16 cellular contexts compared by ENCODE assay signal in genomic region chr20:6562111-6562510, GRCh38.
DNase-seq lines count a peak whose midpoint lies in the region; ATAC-seq and TF ChIP-seq lines count a peak whose summit lies in the region.
"Had no signal": no experiment of that assay in that cellular context is flagged by ENCODE, and none has a peak within 500 bp of the region (broad histone marks: within the 10 kb centered on the region; RNA-seq: fewer than 3 reads in every experiment).

No MANE protein-coding gene starts in this region.

- H3K4me3 ChIP-seq in PC-3 (ENCODE audit: low read length): no peak overlapping the region
- H3K4me3 ChIP-seq: cardiac muscle cell had no signal

- DNase-seq in AG08396 (ENCODE audit: low spot score) (peak; percentile 14), PC-3 (peak; percentile 70), dermis microvascular lymphatic vessel endothelial cell (ENCODE audit: low read depth in 2 of 2) (peak; percentile 31 to 93), lung microvascular endothelial cell (ENCODE audit: low read depth in 2 of 2) (peak; percentile 41 to 55), NCI-H1417 treated with DMSO at 0.1 percent for 48 hours (lab: John Stamatoyannopoulos, UW) (no peak), GF-D8 (lab: John Stamatoyannopoulos, UW) (no peak)
- DNase-seq in activated CD8-positive, alpha-beta T cell treated with anti-CD3 and anti-CD28 coated beads for 36 hours: no peak
- DNase-seq: activated gamma-delta T cell treated with Interleukin-2 at 50 U/mL for 16 hours, COR-L47, naive B cell, NCI-H2171, right cardiac atrium had no signal

- H3K79me2 ChIP-seq in PC-3 (ENCODE audit: low read length): no peaks in the 10 kb centered on the region

- no peak overlapping the region for H3K27ac Mint-ChIP-seq in activated CD8-positive, alpha-beta T cell treated with anti-CD3 and anti-CD28 coated beads for 36 hours
- H3K27ac Mint-ChIP-seq: naive B cell; stimulated activated effector memory CD8-positive, alpha-beta T cell treated with anti-CD3 and anti-CD28 coated beads, Interleukin-12 subunit alpha, Interleukin-12 subunit beta, amount 100 ng/mL, for 72 hours had no signal

- no TSS peak for BruUV-seq in PC-3 (replicated peaks; lab: Mats Ljungman, UMichigan)

- intact Hi-C loops in PC-3 (cut with micrococcal nuclease): no loop called here
- intact Hi-C loops in activated CD8-positive, alpha-beta T cell treated with anti-CD3 and anti-CD28 coated beads for 36 hours (cut with micrococcal nuclease): no loop called here

- no peaks in the 10 kb centered on the region for H3K27me3 Mint-ChIP-seq in activated CD8-positive, alpha-beta T cell treated with anti-CD3 and anti-CD28 coated beads for 36 hours
- H3K27me3 Mint-ChIP-seq: naive B cell had no signal

- no peaks in the 10 kb centered on the region for H3K27me3 ChIP-seq in PC-3 (ENCODE audit: low read length)
- H3K27me3 ChIP-seq: cardiac muscle cell had no signal

- H3K9me3 ChIP-seq in PC-3 (ENCODE audit: low read length): no peaks in the 10 kb centered on the region

- H4K20me1 ChIP-seq in PC-3 (ENCODE audit: low read length): no peaks in the 10 kb centered on the region

- no peak for TF ChIP-seq CTCF in PC-3 (conservative IDR thresholded peaks at IDR 0.05; ENCODE audit: low read depth, low read length)
- TF ChIP-seq CTCF in activated CD8-positive, alpha-beta T cell treated with anti-CD3 and anti-CD28 coated beads for 36 hours (IDR thresholded peaks at IDR 0.05): no peak

- peaks cover 1% of the 10 kb centered on the region for H3K9me3 Mint-ChIP-seq in activated CD8-positive, alpha-beta T cell treated with anti-CD3 and anti-CD28 coated beads for 36 hours
- H3K9me3 Mint-ChIP-seq: naive B cell had no signal

- 0 out of 2 replicates have a peak overlapping the region, but pooled peaks have one; percentile 31 for H2AFZ ChIP-seq in PC-3 (ENCODE audit: low read length)

- no peaks in the 10 kb centered on the region for H3K36me3 ChIP-seq in PC-3 (ENCODE audit: low read depth, low read length)
- H3K36me3 ChIP-seq: cardiac muscle cell had no signal

- no peaks in the 10 kb centered on the region for H3F3A ChIP-seq in PC-3 (ENCODE audit: low read length, unreplicated experiment)

- H3K4me1 ChIP-seq in PC-3 (ENCODE audit: insufficient read depth, low read length): peaks cover 30% of the 10 kb centered on the region

- H3K4me2 ChIP-seq in PC-3 (ENCODE audit: low read length): peak overlapping the region; percentile 77

- peak overlapping the region; percentile 47 for H3K27ac ChIP-seq in PC-3 (ENCODE audit: low read length)
- H3K27ac ChIP-seq: cardiac muscle cell had no signal

- no peaks in the 10 kb centered on the region for H3K36me3 Mint-ChIP-seq in activated CD8-positive, alpha-beta T cell treated with anti-CD3 and anti-CD28 coated beads for 36 hours (ENCODE audit: low read depth)
- H3K36me3 Mint-ChIP-seq: naive B cell; stimulated activated effector memory CD8-positive, alpha-beta T cell treated with anti-CD3 and anti-CD28 coated beads, Interleukin-12 subunit alpha, Interleukin-12 subunit beta, amount 100 ng/mL, for 72 hours had no signal

- H3K4me3 Mint-ChIP-seq in activated CD8-positive, alpha-beta T cell treated with anti-CD3 and anti-CD28 coated beads for 36 hours: no peak overlapping the region
- H3K4me3 Mint-ChIP-seq: naive B cell; stimulated activated effector memory CD8-positive, alpha-beta T cell treated with anti-CD3 and anti-CD28 coated beads, Interleukin-12 subunit alpha, Interleukin-12 subunit beta, amount 100 ng/mL, for 72 hours had no signal

- ATAC-seq in PC-3 (no peak), HG03469 (IDR thresholded peaks at IDR 0.05; ENCODE audit: unreplicated experiment) (no peak)
- no peak for ATAC-seq in activated CD8-positive, alpha-beta T cell treated with anti-CD3 and anti-CD28 coated beads for 36 hours
- ATAC-seq: left lobe of liver; right cardiac atrium; stimulated activated effector memory CD8-positive, alpha-beta T cell treated with anti-CD3 and anti-CD28 coated beads, Interleukin-12 subunit alpha, Interleukin-12 subunit beta, amount 100 ng/mL, for 72 hours had no signal

- no peaks in the 10 kb centered on the region for H3K9me2 ChIP-seq in PC-3 (replicated peaks; ENCODE audit: low read length)

- no peaks in the 10 kb centered on the region for H3K4me1 Mint-ChIP-seq in activated CD8-positive, alpha-beta T cell treated with anti-CD3 and anti-CD28 coated beads for 36 hours (ENCODE audit: low read depth)
- H3K4me1 Mint-ChIP-seq: naive B cell; stimulated activated effector memory CD8-positive, alpha-beta T cell treated with anti-CD3 and anti-CD28 coated beads, Interleukin-12 subunit alpha, Interleukin-12 subunit beta, amount 100 ng/mL, for 72 hours had no signal

- no peak overlapping the region for H3K9ac ChIP-seq in PC-3 (ENCODE audit: low read length)

- POLR2A ChIA-PET in PC-3 (lab: Charles Lee; ENCODE audit: unreplicated experiment): no interaction called here
- POLR2A ChIA-PET in activated CD8-positive, alpha-beta T cell treated with anti-CD3 and anti-CD28 coated beads for 36 hours (lab: Charles Lee): no interaction called here

- CTCF ChIA-PET in PC-3 (lab: Charles Lee): interaction anchor here (0.5 kb wide), 1 partner anchor 238 kb away, joined by 3 read pairs; no protein-coding TSS in a partner anchor
- CTCF ChIA-PET in activated CD8-positive, alpha-beta T cell treated with anti-CD3 and anti-CD28 coated beads for 36 hours (lab: Charles Lee): no interaction called here

Comparison
In these comparisons a context has a peak if more than half of its experiments do, and no peak if none do; other contexts are left out.
1. DNase-seq: peak in AG08396 (single experiment), PC-3 (single experiment), dermis microvascular lymphatic vessel endothelial cell (2 of 2) and lung microvascular endothelial cell (2 of 2); none in NCI-H1417 treated with DMSO at 0.1 percent for 48 hours (single experiment), activated CD8-positive, alpha-beta T cell treated with anti-CD3 and anti-CD28 coated beads for 36 hours (single experiment) and GF-D8 (single experiment).